Comparison of ENCODE assay signal across 10 cellular contexts in genomic region chr18:32383040-32383819, GRCh38.
A peak's percentile ranks its signal among the peaks of the same experiment; 100 is the strongest.
DNase-seq lines count a peak whose midpoint lies in the region; ATAC-seq, FAIRE-seq and TF ChIP-seq lines count a peak whose summit lies in the region.
"Had no signal": no experiment of that assay in that cellular context is flagged by ENCODE, and none has a peak within 500 bp of the region (broad histone marks: within the 10 kb centered on the region; RNA-seq: fewer than 3 reads in every experiment).

No MANE protein-coding gene starts in this region.

- DNase-seq in AG09319 (ENCODE audit: extremely low read depth, low read depth), result peak; percentile 52
- peak; percentile 26 to 96 for DNase-seq in PC-9
- DNase-seq in fibroblast of mammary gland (ENCODE audit: low read depth), result peak; percentile 99
- peak; percentile 97 for DNase-seq in non-pigmented ciliary epithelial cell (ENCODE audit: low read depth)
- DNase-seq in GM12892 (ENCODE audit: insufficient read length), result no peak
- no peak for DNase-seq in stimulated activated naive B cell treated with anti-CD40 and anti-IgM and Interleukin-4, amounts not matched to agents 10 μg/mL and 1 μg/mL and 100 μg/mL, for 72 hours
- DNase-seq: SHP77 had no signal

- peaks cover 58% of the 10 kb centered on the region for H3K4me1 ChIP-seq in PC-9 (replicated peaks; ENCODE audit: insufficient read depth)

- no peaks in the 10 kb centered on the region for H3K36me3 Mint-ChIP-seq in stimulated activated naive B cell treated with anti-CD40 and anti-IgM and Interleukin-4, amounts not matched to agents 10 μg/mL and 1 μg/mL and 100 μg/mL, for 72 hours

- no peaks in the 10 kb centered on the region for H3K9me2 ChIP-seq in PC-9 (ENCODE audit: insufficient read depth)

- BruUV-seq in PC-9 (replicated peaks; lab: Mats Ljungman, UMichigan), result no TSS peak

- no peaks in the 10 kb centered on the region for H3K27me3 ChIP-seq in PC-9 (ENCODE audit: insufficient read depth, low read depth)

- TF ChIP-seq CTCF in AG09319 (IDR thresholded peaks at IDR 0.05; ENCODE audit: low read depth, low read length) (no peak), PC-9 (conservative IDR thresholded peaks at IDR 0.05) (no peak), fibroblast of mammary gland (conservative IDR thresholded peaks at IDR 0.05; ENCODE audit: control insufficient read depth, insufficient read depth, low read depth, low read length) (no peak)

- peaks cover 30% of the 10 kb centered on the region for H3F3A ChIP-seq in PC-9 (ENCODE audit: insufficient read depth, low read depth)

- H3K27ac Mint-ChIP-seq in stimulated activated naive B cell treated with anti-CD40 and anti-IgM and Interleukin-4, amounts not matched to agents 10 μg/mL and 1 μg/mL and 100 μg/mL, for 72 hours, result no peak overlapping the region

- intact Hi-C loops in PC-9 (cut with micrococcal nuclease; ENCODE audit: unreplicated experiment), result no loop called here

- H3K4me3 Mint-ChIP-seq in stimulated activated naive B cell treated with anti-CD40 and anti-IgM and Interleukin-4, amounts not matched to agents 10 μg/mL and 1 μg/mL and 100 μg/mL, for 72 hours, result no peak overlapping the region

- H3K9me3 ChIP-seq in PC-9 (ENCODE audit: insufficient read depth, low read depth), result no peaks in the 10 kb centered on the region; the same call in 1 of the 2 replicates

- H3K27me3 Mint-ChIP-seq in stimulated activated naive B cell treated with anti-CD40 and anti-IgM and Interleukin-4, amounts not matched to agents 10 μg/mL and 1 μg/mL and 100 μg/mL, for 72 hours, result peaks cover 7 to 8% of the 10 kb centered on the region in 2 donors

- no peak for TF ChIP-seq POLR2A in GM12892 (IDR thresholded peaks at IDR 0.05; ENCODE audit: low read depth, low read length)

- peak overlapping the region; percentile 99 for H3K27ac ChIP-seq in PC-9

- CTCF ChIA-PET in PC-9 (lab: Charles Lee), result interaction anchor here (1.0 kb wide), 1 partner anchor 88 kb away, joined by 4 read pairs; the partner anchor contains the start of gene GAREM1

- H3K4me1 Mint-ChIP-seq in stimulated activated naive B cell treated with anti-CD40 and anti-IgM and Interleukin-4, amounts not matched to agents 10 μg/mL and 1 μg/mL and 100 μg/mL, for 72 hours, result no peaks in the 10 kb centered on the region

- H3K36me3 ChIP-seq in PC-9 (ENCODE audit: low read depth), result no peaks in the 10 kb centered on the region

- peak overlapping the region; percentile 70 for H3K4me2 ChIP-seq in PC-9

- H3K4me3 ChIP-seq in PC-9 (peak overlapping the region; percentile 33; the same call in 1 of the 2 replicates), fibroblast of mammary gland (ENCODE audit: control insufficient read depth, low read depth, low read length) (no peak overlapping the region)

- no peak for FAIRE-seq in GM12892 (lab: Jason Lieb, UNC)
- FAIRE-seq: HTR-8/SVneo had no signal

- no peak for ATAC-seq in HG03095 (IDR thresholded peaks at IDR 0.05; ENCODE audit: unreplicated experiment)
- no peak for ATAC-seq in stimulated activated naive B cell treated with anti-CD40 and anti-IgM and Interleukin-4, amounts not matched to agents 10 μg/mL and 1 μg/mL and 100 μg/mL, for 72 hours (replicated peaks)
- no peak for ATAC-seq in GM21390 (IDR thresholded peaks at IDR 0.05; ENCODE audit: unreplicated experiment)

- no peaks in the 10 kb centered on the region for H4K20me1 ChIP-seq in PC-9 (ENCODE audit: insufficient read depth)

- H3K9me3 Mint-ChIP-seq in stimulated activated naive B cell treated with anti-CD40 and anti-IgM and Interleukin-4, amounts not matched to agents 10 μg/mL and 1 μg/mL and 100 μg/mL, for 72 hours, result no peaks in the 10 kb centered on the region

- POLR2A ChIA-PET in PC-9 (lab: Charles Lee; ENCODE audit: unreplicated experiment), result interaction anchor here (0.6 to 1.0 kb wide), 3 partner anchors 9 to 88 kb away, joined by 3 to 7 read pairs (median 6); partner anchors contain the start of gene GAREM1

- H3K79me2 ChIP-seq in PC-9 (ENCODE audit: low read depth), result peaks cover 11% of the 10 kb centered on the region

- no peak overlapping the region for H2AFZ ChIP-seq in PC-9

Comparison
In these comparisons a context has a peak if more than half of its experiments do, and no peak if none do; other contexts are left out.
1. DNase-seq: peak in AG09319 (single experiment), PC-9 (2 of 2), fibroblast of mammary gland (single experiment) and non-pigmented ciliary epithelial cell (single experiment); none in GM12892 (single experiment) and stimulated activated naive B cell treated with anti-CD40 and anti-IgM and Interleukin-4, amounts not matched to agents 10 μg/mL and 1 μg/mL and 100 μg/mL, for 72 hours (single experiment).